Comparison of ENCODE assay signal across 1 cellular context in the genomic region with DNA sequence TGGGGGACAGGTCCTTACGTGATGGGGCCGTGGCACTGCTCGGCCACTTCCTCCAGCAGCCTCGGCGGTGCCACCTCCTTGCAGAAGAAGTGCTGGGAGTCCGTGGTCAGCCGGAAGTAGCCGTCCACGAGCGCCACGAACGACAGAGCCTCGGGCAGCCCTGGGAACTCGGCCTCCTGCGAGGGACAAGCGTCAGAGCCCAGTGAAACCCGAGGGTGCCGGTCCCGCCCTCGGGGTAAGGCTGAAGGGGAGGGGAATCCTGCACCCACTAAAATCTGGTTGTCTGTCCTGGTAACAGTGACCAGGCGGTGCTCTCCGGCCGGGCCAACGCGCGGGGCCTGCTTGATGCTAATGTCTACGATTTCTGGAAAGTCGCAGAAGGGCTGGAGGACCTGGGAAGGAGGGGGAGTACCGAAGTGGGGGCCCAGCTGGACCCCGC.
TF ChIP-seq lines count a peak whose summit lies in the region.

No MANE protein-coding gene starts in this region.

TF ChIP-seq in GM23338, 12 proteins besides CTCF, POLR2A, EP300 and RAD21 (continued from another document):
- TF ChIP-seq, protein P1, sequence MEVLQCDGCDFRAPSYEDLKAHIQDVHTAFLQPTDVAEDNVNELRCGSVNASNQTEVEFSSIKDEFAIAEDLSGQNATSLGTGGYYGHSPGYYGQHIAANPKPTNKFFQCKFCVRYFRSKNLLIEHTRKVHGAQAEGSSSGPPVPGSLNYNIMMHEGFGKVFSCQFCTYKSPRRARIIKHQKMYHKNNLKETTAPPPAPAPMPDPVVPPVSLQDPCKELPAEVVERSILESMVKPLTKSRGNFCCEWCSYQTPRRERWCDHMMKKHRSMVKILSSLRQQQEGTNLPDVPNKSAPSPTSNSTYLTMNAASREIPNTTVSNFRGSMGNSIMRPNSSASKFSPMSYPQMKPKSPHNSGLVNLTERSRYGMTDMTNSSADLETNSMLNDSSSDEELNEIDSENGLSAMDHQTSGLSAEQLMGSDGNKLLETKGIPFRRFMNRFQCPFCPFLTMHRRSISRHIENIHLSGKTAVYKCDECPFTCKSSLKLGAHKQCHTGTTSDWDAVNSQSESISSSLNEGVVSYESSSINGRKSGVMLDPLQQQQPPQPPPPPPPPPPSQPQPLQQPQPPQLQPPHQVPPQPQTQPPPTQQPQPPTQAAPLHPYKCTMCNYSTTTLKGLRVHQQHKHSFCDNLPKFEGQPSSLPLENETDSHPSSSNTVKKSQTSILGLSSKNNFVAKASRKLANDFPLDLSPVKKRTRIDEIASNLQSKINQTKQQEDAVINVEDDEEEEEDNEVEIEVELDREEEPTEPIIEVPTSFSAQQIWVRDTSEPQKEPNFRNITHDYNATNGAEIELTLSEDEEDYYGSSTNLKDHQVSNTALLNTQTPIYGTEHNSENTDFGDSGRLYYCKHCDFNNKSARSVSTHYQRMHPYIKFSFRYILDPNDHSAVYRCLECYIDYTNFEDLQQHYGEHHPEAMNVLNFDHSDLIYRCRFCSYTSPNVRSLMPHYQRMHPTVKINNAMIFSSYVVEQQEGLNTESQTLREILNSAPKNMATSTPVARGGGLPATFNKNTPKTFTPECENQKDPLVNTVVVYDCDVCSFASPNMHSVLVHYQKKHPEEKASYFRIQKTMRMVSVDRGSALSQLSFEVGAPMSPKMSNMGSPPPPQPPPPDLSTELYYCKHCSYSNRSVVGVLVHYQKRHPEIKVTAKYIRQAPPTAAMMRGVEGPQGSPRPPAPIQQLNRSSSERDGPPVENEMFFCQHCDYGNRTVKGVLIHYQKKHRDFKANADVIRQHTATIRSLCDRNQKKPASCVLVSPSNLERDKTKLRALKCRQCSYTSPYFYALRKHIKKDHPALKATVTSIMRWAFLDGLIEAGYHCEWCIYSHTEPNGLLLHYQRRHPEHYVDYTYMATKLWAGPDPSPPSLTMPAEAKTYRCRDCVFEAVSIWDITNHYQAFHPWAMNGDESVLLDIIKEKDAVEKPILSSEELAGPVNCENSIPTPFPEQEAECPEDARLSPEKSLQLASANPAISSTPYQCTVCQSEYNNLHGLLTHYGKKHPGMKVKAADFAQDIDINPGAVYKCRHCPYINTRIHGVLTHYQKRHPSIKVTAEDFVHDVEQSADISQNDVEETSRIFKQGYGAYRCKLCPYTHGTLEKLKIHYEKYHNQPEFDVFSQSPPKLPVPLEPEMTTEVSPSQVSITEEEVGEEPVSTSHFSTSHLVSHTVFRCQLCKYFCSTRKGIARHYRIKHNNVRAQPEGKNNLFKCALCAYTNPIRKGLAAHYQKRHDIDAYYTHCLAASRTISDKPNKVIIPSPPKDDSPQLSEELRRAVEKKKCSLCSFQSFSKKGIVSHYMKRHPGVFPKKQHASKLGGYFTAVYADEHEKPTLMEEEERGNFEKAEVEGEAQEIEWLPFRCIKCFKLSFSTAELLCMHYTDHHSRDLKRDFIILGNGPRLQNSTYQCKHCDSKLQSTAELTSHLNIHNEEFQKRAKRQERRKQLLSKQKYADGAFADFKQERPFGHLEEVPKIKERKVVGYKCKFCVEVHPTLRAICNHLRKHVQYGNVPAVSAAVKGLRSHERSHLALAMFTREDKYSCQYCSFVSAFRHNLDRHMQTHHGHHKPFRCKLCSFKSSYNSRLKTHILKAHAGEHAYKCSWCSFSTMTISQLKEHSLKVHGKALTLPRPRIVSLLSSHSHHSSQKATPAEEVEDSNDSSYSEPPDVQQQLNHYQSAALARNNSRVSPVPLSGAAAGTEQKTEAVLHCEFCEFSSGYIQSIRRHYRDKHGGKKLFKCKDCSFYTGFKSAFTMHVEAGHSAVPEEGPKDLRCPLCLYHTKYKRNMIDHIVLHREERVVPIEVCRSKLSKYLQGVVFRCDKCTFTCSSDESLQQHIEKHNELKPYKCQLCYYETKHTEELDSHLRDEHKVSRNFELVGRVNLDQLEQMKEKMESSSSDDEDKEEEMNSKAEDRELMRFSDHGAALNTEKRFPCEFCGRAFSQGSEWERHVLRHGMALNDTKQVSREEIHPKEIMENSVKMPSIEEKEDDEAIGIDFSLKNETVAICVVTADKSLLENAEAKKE (CRISPR knock-in tag; IDR thresholded peaks at IDR 0.05), result no peak
- TF ChIP-seq ZNF114 (CRISPR knock-in tag; IDR thresholded peaks at IDR 0.05), result no peak
- no peak for TF ChIP-seq EZH2phosphoT487 (IDR thresholded peaks at IDR 0.05; ENCODE audit: unreplicated experiment)
- TF ChIP-seq CREB1 (CRISPR knock-in tag; IDR thresholded peaks at IDR 0.05; ENCODE audit: low read depth), result no peak
- no peak for TF ChIP-seq STAT1 (IDR thresholded peaks at IDR 0.05; ENCODE audit: unreplicated experiment)
- TF ChIP-seq EZH2 (IDR thresholded peaks at IDR 0.05; ENCODE audit: low read depth, unreplicated experiment), result no peak
- no peak for TF ChIP-seq POLR2AphosphoS5 (IDR thresholded peaks at IDR 0.05; ENCODE audit: low read depth)
- TF ChIP-seq, protein P2, sequence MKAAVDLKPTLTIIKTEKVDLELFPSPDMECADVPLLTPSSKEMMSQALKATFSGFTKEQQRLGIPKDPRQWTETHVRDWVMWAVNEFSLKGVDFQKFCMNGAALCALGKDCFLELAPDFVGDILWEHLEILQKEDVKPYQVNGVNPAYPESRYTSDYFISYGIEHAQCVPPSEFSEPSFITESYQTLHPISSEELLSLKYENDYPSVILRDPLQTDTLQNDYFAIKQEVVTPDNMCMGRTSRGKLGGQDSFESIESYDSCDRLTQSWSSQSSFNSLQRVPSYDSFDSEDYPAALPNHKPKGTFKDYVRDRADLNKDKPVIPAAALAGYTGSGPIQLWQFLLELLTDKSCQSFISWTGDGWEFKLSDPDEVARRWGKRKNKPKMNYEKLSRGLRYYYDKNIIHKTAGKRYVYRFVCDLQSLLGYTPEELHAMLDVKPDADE (IDR thresholded peaks at IDR 0.05), result no peak
